ENCODE assay signal across 8 cellular contexts in genomic region chr18:22169889-22170420, GRCh38. TPM values are rescaled to one million over a fixed set of nuclear protein-coding genes. Genes with fewer than 3 reads are reported as not detected.
DNase-seq lines count a peak whose midpoint lies in the region; ATAC-seq lines count a peak whose summit lies in the region.

No MANE protein-coding gene starts in this region.

- no peak overlapping the region for H2BK120ac ChIP-seq in mesendoderm (ENCODE audit: low read depth, low read length)

- intact Hi-C loops in dendritic cell treated with granulocyte-macrophage colony-stimulating factor and Interleukin-4, amounts not matched to agents 40 ng/mL and 50 ng/mL, for 4 days (cut with micrococcal nuclease), result no loop called here

- peaks cover 33% of the 10 kb centered on the region for H3K36me3 ChIP-seq in mesendoderm (ENCODE audit: control insufficient read depth, insufficient read depth, low read length)

- no peaks in the 10 kb centered on the region for H3K9me3 Mint-ChIP-seq in dendritic cell treated with granulocyte-macrophage colony-stimulating factor and Interleukin-4, amounts not matched to agents 40 ng/mL and 50 ng/mL, for 4 days

- DNase-seq in NCI-H2171 treated with DMSO at 0.1 percent for 48 hours (lab: John Stamatoyannopoulos, UW), result peak; percentile 26
- DNase-seq in NCI-H2171 (lab: John Stamatoyannopoulos, UW), result no peak
- DNase-seq in NCI-H526 treated with DMSO at 0.1 percent for 48 hours (lab: John Stamatoyannopoulos, UW), result peak; percentile 58
- peak; percentile 92 for DNase-seq in mesendoderm
- DNase-seq in NCI-H510A treated with DMSO at 0.1 percent for 48 hours (lab: John Stamatoyannopoulos, UW), result no peak
- no peak for DNase-seq in NCI-H69 (lab: John Stamatoyannopoulos, UW)

- H3K18ac ChIP-seq in mesendoderm (ENCODE audit: low read length), result peak overlapping the region; percentile 98

- no peak for ATAC-seq in HG03439 (IDR thresholded peaks at IDR 0.05; ENCODE audit: unreplicated experiment)

- no peaks in the 10 kb centered on the region for H3K36me3 Mint-ChIP-seq in dendritic cell treated with granulocyte-macrophage colony-stimulating factor and Interleukin-4, amounts not matched to agents 40 ng/mL and 50 ng/mL, for 4 days (ENCODE audit: low read depth)

- H3K56ac ChIP-seq in mesendoderm (ENCODE audit: low read length), result peak overlapping the region; percentile 96

- WGBS in mesendoderm (ENCODE audit: extremely low coverage, insufficient coverage, low lambda C conversion rate), result no CpG with 5 or more reads among the region's 49 CpGs

- peak overlapping the region; percentile 85 for H3K9ac ChIP-seq in mesendoderm (ENCODE audit: low read length)

- H4K8ac ChIP-seq in mesendoderm (ENCODE audit: low read depth, low read length), result no peak overlapping the region

- H2BK5ac ChIP-seq in mesendoderm (ENCODE audit: low read length), result peak overlapping the region; percentile 97

- peaks cover 23% of the 10 kb centered on the region for H3K27me3 ChIP-seq in mesendoderm (ENCODE audit: insufficient read depth, low read length, poor library complexity)

- H3K27me3 Mint-ChIP-seq in dendritic cell treated with granulocyte-macrophage colony-stimulating factor and Interleukin-4, amounts not matched to agents 40 ng/mL and 50 ng/mL, for 4 days, result peaks cover 88% of the 10 kb centered on the region

- H3K4me2 ChIP-seq in mesendoderm (ENCODE audit: low read length), result peak overlapping the region; percentile 18

- peak overlapping the region; percentile 100 for H3K4me3 ChIP-seq in mesendoderm (ENCODE audit: low read length)

- H3K4ac ChIP-seq in mesendoderm (ENCODE audit: low read depth, low read length), result peak overlapping the region; percentile 89

- no peak overlapping the region for H3K27ac Mint-ChIP-seq in dendritic cell treated with granulocyte-macrophage colony-stimulating factor and Interleukin-4, amounts not matched to agents 40 ng/mL and 50 ng/mL, for 4 days

- H2BK15ac ChIP-seq in mesendoderm (replicated peaks; ENCODE audit: low read depth), result no peak overlapping the region

- peak overlapping the region; percentile 80 for H3K23ac ChIP-seq in mesendoderm (ENCODE audit: low read length)

- peaks cover 86% of the 10 kb centered on the region for H3K79me2 ChIP-seq in mesendoderm (ENCODE audit: control insufficient read depth, insufficient read depth, low read length)

- H3K27ac ChIP-seq in mesendoderm (ENCODE audit: low read depth, low read length), result peak overlapping the region; percentile 93

- no peaks in the 10 kb centered on the region for H3K79me1 ChIP-seq in mesendoderm (ENCODE audit: low read length)

- peak overlapping the region; percentile 21 for H4K5ac ChIP-seq in mesendoderm (ENCODE audit: low read length)

- H3K4me1 Mint-ChIP-seq in dendritic cell treated with granulocyte-macrophage colony-stimulating factor and Interleukin-4, amounts not matched to agents 40 ng/mL and 50 ng/mL, for 4 days (ENCODE audit: low read depth), result peaks cover 22% of the 10 kb centered on the region

- no peak overlapping the region for H2AK5ac ChIP-seq in mesendoderm (ENCODE audit: low read length)

- H3K4me1 ChIP-seq in mesendoderm (ENCODE audit: control insufficient read depth, low read depth, low read length), result no peaks in the 10 kb centered on the region

- H3K4me3 Mint-ChIP-seq in dendritic cell treated with granulocyte-macrophage colony-stimulating factor and Interleukin-4, amounts not matched to agents 40 ng/mL and 50 ng/mL, for 4 days, result peak overlapping the region; percentile 73

RNA-seq across cellular contexts. Expression of gene GATA6, which starts 0.6 kb away (rescaled TPM):
- 31.4 TPM for polyA plus RNA-seq in mesendoderm (2013, experiment 1 of 2)
- 28.4 TPM for polyA plus RNA-seq in mesendoderm (2013, experiment 2 of 2)

Comparison
In these comparisons a context has a peak if more than half of its experiments do, and no peak if none do; other contexts are left out.
1. DNase-seq: peak in NCI-H2171 treated with DMSO at 0.1 percent for 48 hours (single experiment), NCI-H526 treated with DMSO at 0.1 percent for 48 hours (single experiment) and mesendoderm (single experiment); none in NCI-H2171 (single experiment), NCI-H510A treated with DMSO at 0.1 percent for 48 hours (single experiment) and NCI-H69 (single experiment).